ENCODE assay signal across 1 cellular context in genomic region chr19:45142016-45142727, GRCh38.
TF ChIP-seq lines count a peak whose summit lies in the region.

No MANE protein-coding gene starts in this region.

TF ChIP-seq in H1, 55 proteins besides CTCF, POLR2A, EP300 and RAD21:
- no peak for TF ChIP-seq SP4 (IDR thresholded peaks at IDR 0.05; ENCODE audit: low read length)
- TF ChIP-seq KDM4A (IDR thresholded peaks at IDR 0.05; ENCODE audit: low read depth, low read length, severe bottlenecking) = no peak
- TF ChIP-seq RXRA (IDR thresholded peaks at IDR 0.05; ENCODE audit: insufficient read depth, low read depth, low read length) = no peak
- TF ChIP-seq TAF7 (optimal IDR thresholded peaks at IDR 0.05; ENCODE audit: borderline replicate concordance, low read depth, low read length) = no peak
- TF ChIP-seq E2F6 (IDR thresholded peaks at IDR 0.05) = no peak
